13 cellular contexts compared by ENCODE assay signal in genomic region chr9:101438523-101438922, GRCh38.
"Had no signal": no experiment of that assay in that cellular context is flagged by ENCODE, and none has a peak within 500 bp of the region (broad histone marks: within the 10 kb centered on the region; RNA-seq: fewer than 3 reads in every experiment).

No MANE protein-coding gene starts in this region.

- DNase-seq: activated CD4-positive, alpha-beta T cell treated with anti-CD3 and anti-CD28 coated beads for 1 hour; activated CD4-positive, alpha-beta T cell treated with anti-CD3 and anti-CD28 coated beads, Interleukin-2, amount 50 U/mL, for 4 hours; activated gamma-delta T cell; effector CD8-positive, alpha-beta T cell; stimulated activated naive B cell treated with anti-CD40 and anti-IgM and Interleukin-4, amounts not matched to agents 10 μg/mL and 1 μg/mL and 100 μg/mL, for 72 hours; WERI-Rb-1 had no signal

- H3K27me3 ChIP-seq: heart right ventricle, upper lobe of left lung had no signal

- H3K9me3 ChIP-seq: gastroesophageal sphincter, heart right ventricle, thoracic aorta, upper lobe of left lung had no signal

- H3K36me3 ChIP-seq: gastroesophageal sphincter, heart right ventricle, thoracic aorta, upper lobe of left lung, WERI-Rb-1 had no signal

- H3K27ac ChIP-seq: gastroesophageal sphincter, thoracic aorta, upper lobe of left lung, WERI-Rb-1 had no signal

- ATAC-seq: activated naive CD4-positive, alpha-beta T cell treated with anti-CD3 and anti-CD28 coated beads, Interleukin-2, amount 50 U/mL, for 72 hours; esophagus mucosa; stimulated activated naive B cell treated with anti-CD40 and anti-IgM and Interleukin-4, amounts not matched to agents 10 μg/mL and 1 μg/mL and 100 μg/mL, for 72 hours had no signal

- H3K4me3 ChIP-seq: gastroesophageal sphincter, heart right ventricle, lung, thoracic aorta, upper lobe of left lung had no signal
